In the genomic region with DNA sequence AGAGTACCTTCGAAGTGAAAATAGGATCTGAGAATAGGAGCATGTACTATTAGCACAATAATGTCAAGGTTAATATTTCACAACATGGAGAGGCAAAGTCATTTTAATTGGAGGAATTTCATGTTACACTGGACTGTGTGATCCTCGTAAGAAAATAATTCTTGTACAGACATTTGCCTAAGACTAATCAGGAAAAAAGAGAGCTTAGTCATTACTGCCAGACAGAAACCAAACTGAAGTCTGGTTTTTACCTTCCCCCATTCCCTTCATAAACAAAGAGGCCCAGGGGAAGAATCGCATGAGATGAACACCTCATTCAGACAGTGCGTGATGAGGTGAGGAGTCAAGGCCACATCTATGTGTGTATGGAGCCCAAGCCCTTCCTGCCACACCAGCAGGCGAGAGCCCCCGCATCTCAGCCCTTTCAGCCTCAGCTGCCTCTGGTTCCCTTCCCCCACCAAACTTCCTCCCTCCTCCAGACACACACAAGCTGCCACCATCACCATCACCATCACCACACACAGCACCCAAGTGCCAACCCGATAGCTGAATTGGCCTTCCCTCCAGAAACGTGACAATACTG, we compare ENCODE assay signal across 1 cellular context.
TF ChIP-seq lines count a peak whose summit lies in the region.

No MANE protein-coding gene starts in this region.

TF ChIP-seq in HepG2, 621 proteins besides CTCF, POLR2A, EP300 and RAD21 (continued from another document and continues in another):
- TF ChIP-seq, protein P1, sequence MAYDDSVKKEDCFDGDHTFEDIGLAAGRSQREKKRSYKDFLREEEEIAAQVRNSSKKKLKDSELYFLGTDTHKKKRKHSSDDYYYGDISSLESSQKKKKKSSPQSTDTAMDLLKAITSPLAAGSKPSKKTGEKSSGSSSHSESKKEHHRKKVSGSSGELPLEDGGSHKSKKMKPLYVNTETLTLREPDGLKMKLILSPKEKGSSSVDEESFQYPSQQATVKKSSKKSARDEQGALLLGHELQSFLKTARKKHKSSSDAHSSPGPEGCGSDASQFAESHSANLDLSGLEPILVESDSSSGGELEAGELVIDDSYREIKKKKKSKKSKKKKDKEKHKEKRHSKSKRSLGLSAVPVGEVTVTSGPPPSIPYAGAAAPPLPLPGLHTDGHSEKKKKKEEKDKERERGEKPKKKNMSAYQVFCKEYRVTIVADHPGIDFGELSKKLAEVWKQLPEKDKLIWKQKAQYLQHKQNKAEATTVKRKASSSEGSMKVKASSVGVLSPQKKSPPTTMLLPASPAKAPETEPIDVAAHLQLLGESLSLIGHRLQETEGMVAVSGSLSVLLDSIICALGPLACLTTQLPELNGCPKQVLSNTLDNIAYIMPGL (CRISPR knock-in tag; IDR thresholded peaks at IDR 0.05; ENCODE audit: borderline replicate concordance in 1 of 2, low read depth in 1 of 2): no peak; a peak in 1 of 4 replicates
- no peak for TF ChIP-seq ZNF33A (CRISPR knock-in tag; IDR thresholded peaks at IDR 0.05; ENCODE audit: borderline replicate concordance)
- TF ChIP-seq ZNF12 (CRISPR knock-in tag; IDR thresholded peaks at IDR 0.05): peak; percentile 82
- no peak for TF ChIP-seq ZNF672 (CRISPR knock-in tag; IDR thresholded peaks at IDR 0.05)
- no peak for TF ChIP-seq SIN3B (IDR thresholded peaks at IDR 0.05; ENCODE audit: low read length)
- TF ChIP-seq, protein P2, sequence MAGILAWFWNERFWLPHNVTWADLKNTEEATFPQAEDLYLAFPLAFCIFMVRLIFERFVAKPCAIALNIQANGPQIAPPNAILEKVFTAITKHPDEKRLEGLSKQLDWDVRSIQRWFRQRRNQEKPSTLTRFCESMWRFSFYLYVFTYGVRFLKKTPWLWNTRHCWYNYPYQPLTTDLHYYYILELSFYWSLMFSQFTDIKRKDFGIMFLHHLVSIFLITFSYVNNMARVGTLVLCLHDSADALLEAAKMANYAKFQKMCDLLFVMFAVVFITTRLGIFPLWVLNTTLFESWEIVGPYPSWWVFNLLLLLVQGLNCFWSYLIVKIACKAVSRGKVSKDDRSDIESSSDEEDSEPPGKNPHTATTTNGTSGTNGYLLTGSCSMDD (CRISPR knock-in tag; IDR thresholded peaks at IDR 0.05): no peak
- TF ChIP-seq ZNF331 (CRISPR knock-in tag; IDR thresholded peaks at IDR 0.05): 0 out of 2 replicates have a peak, but pooled peaks have one; percentile 43
- TF ChIP-seq ZNF263 (CRISPR knock-in tag; IDR thresholded peaks at IDR 0.05): no peak
- TF ChIP-seq, protein P3, sequence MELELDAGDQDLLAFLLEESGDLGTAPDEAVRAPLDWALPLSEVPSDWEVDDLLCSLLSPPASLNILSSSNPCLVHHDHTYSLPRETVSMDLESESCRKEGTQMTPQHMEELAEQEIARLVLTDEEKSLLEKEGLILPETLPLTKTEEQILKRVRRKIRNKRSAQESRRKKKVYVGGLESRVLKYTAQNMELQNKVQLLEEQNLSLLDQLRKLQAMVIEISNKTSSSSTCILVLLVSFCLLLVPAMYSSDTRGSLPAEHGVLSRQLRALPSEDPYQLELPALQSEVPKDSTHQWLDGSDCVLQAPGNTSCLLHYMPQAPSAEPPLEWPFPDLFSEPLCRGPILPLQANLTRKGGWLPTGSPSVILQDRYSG (CRISPR knock-in tag; IDR thresholded peaks at IDR 0.05): no peak
- no peak for TF ChIP-seq ZBTB40 (IDR thresholded peaks at IDR 0.05)
- no peak for TF ChIP-seq ZBTB40 (CRISPR knock-in tag; IDR thresholded peaks at IDR 0.05)
- no peak for TF ChIP-seq FOXK2 (IDR thresholded peaks at IDR 0.05)
- peak; percentile 79; the same call in 1 of the 2 replicates for TF ChIP-seq SOX5 (CRISPR knock-in tag; IDR thresholded peaks at IDR 0.05; ENCODE audit: borderline replicate concordance)
- 0 out of 2 replicates have a peak, but pooled peaks have one; percentile 61 for TF ChIP-seq HOXA9 (CRISPR knock-in tag; IDR thresholded peaks at IDR 0.05; ENCODE audit: borderline replicate concordance)
- TF ChIP-seq ZFP62 (CRISPR knock-in tag; IDR thresholded peaks at IDR 0.05): no peak
- TF ChIP-seq ZNF891 (CRISPR knock-in tag; IDR thresholded peaks at IDR 0.05): no peak
- 0 out of 2 replicates have a peak, but pooled peaks have one; percentile 40 for TF ChIP-seq KDM6A (CRISPR knock-in tag; IDR thresholded peaks at IDR 0.05; ENCODE audit: low read depth)
- no peak for TF ChIP-seq GTF3A (CRISPR knock-in tag; conservative IDR thresholded peaks at IDR 0.05)
- no peak for TF ChIP-seq ZNF468 (CRISPR knock-in tag; IDR thresholded peaks at IDR 0.05)
- TF ChIP-seq TRIM22 (IDR thresholded peaks at IDR 0.05): no peak
- TF ChIP-seq ATAD3A (CRISPR knock-in tag; IDR thresholded peaks at IDR 0.05): no peak
- TF ChIP-seq MZF1 (CRISPR knock-in tag; IDR thresholded peaks at IDR 0.05; ENCODE audit: borderline replicate concordance): no peak
- TF ChIP-seq SRF (IDR thresholded peaks at IDR 0.05; ENCODE audit: low read depth, low read length): no peak
- TF ChIP-seq, protein P4, sequence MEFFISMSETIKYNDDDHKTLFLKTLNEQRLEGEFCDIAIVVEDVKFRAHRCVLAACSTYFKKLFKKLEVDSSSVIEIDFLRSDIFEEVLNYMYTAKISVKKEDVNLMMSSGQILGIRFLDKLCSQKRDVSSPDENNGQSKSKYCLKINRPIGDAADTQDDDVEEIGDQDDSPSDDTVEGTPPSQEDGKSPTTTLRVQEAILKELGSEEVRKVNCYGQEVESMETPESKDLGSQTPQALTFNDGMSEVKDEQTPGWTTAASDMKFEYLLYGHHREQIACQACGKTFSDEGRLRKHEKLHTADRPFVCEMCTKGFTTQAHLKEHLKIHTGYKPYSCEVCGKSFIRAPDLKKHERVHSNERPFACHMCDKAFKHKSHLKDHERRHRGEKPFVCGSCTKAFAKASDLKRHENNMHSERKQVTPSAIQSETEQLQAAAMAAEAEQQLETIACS (CRISPR knock-in tag; IDR thresholded peaks at IDR 0.05): no peak
- TF ChIP-seq ZSCAN5A (CRISPR knock-in tag; IDR thresholded peaks at IDR 0.05; ENCODE audit: borderline replicate concordance): no peak
- TF ChIP-seq ZNF792 (CRISPR knock-in tag; IDR thresholded peaks at IDR 0.05): no peak
- TF ChIP-seq ZNF574 (CRISPR knock-in tag; IDR thresholded peaks at IDR 0.05): no peak
- 0 out of 2 replicates have a peak, but pooled peaks have one; percentile 18 for TF ChIP-seq TFDP1 (CRISPR knock-in tag; IDR thresholded peaks at IDR 0.05; ENCODE audit: borderline replicate concordance)
- TF ChIP-seq ZNF44 (CRISPR knock-in tag; IDR thresholded peaks at IDR 0.05): no peak
